In genomic region chr9:134399435-134400056, GRCh38 we compare ENCODE assay signal across 1 cellular context.
TF ChIP-seq lines count a peak whose summit lies in the region.

No MANE protein-coding gene starts in this region.

TF ChIP-seq in K562, 482 proteins besides CTCF, POLR2A, EP300 and RAD21 (continued from another document):
- TF ChIP-seq E2F6 (IDR thresholded peaks at IDR 0.05; ENCODE audit: borderline replicate concordance in 1 of 2, extremely low read depth in 1 of 2, insufficient read depth in 1 of 2, insufficient read length in 1 of 2, low read depth in 1 of 2, low read length in 1 of 2, poor library complexity in 1 of 2, severe bottlenecking in 1 of 2) = no peak
- TF ChIP-seq NR3C1 (CRISPR knock-in tag; IDR thresholded peaks at IDR 0.05) = no peak
- TF ChIP-seq TRIM28 (IDR thresholded peaks at IDR 0.05) = peak; percentile 81; the same call in 1 of the 2 replicates
- no peak for TF ChIP-seq HES1 (IDR thresholded peaks at IDR 0.05; ENCODE audit: low read depth)
- no peak for TF ChIP-seq ZNF407 (IDR thresholded peaks at IDR 0.05; ENCODE audit: low read depth)
- peak; percentile 81 for TF ChIP-seq CBX5 (IDR thresholded peaks at IDR 0.05; ENCODE audit: borderline replicate concordance, low read depth)
- TF ChIP-seq NCOR1 (IDR thresholded peaks at IDR 0.05) = no peak
- TF ChIP-seq POLR2H (tag; IDR thresholded peaks at IDR 0.05; ENCODE audit: low read depth) = no peak
- TF ChIP-seq ARID1B (IDR thresholded peaks at IDR 0.05) = no peak
- no peak for TF ChIP-seq MAFF (IDR thresholded peaks at IDR 0.05; ENCODE audit: low read length)
- no peak for TF ChIP-seq RHOXF2B (CRISPR knock-in tag; conservative IDR thresholded peaks at IDR 0.05)
- no peak for TF ChIP-seq POLR2B (IDR thresholded peaks at IDR 0.05; ENCODE audit: low read depth, partially characterized antibody)
TF ChIP-seq in K562: peak in this region for 7.
